Comparison of ENCODE assay signal across 9 cellular contexts in the genomic region with DNA sequence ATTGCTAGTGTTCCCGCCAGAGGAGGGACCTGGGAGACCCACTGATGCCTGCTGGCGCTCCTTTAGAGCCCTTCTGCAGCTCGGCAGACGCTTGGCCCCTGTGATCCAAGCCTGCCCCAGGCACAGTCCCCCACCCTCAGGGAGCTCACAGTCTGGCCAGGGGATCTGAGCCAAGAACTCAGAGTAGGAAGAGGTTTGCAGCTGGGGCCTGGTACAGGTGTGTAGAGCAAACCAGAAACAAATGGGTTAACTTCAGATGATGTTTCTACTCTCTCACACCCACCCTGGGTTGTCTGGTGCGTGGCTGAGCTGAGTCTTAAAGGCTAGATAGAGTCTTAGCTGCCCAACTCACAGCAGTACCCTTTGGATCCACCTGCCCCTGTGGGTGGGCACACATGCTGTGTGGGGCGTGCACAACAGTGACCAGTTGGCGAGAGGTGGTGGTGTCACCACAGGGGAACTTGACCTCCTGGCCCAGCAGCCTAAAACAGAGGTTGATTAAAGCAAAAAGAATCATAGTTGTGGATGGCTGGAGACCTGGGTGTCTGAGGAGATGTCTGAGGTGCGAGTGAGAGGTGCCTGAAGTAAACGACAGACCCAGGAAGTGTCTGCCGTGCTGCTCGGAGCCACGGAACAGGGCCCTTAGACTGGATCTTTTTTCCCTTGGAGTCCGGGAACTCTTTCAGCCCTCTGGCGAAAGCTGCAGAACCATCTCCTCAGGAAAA. TPM values are rescaled to one million over a fixed set of nuclear protein-coding genes. Genes with fewer than 3 reads are reported as not detected.
DNase-seq lines count a peak whose midpoint lies in the region; ATAC-seq, FAIRE-seq and TF ChIP-seq lines count a peak whose summit lies in the region.
"Had no signal": no experiment of that assay in that cellular context is flagged by ENCODE, and none has a peak within 500 bp of the region (broad histone marks: within the 10 kb centered on the region; RNA-seq: fewer than 3 reads in every experiment).

No MANE protein-coding gene starts in this region.

- WGBS in small intestine, 3 donors: 73 to 88% (median 84%) methylated on average over 14 of the region's 14 CpGs

- FAIRE-seq in GM18507 (lab: Jason Lieb, UNC): peak; percentile 29
- FAIRE-seq in kidney (lab: Jason Lieb, UNC): no peak
- FAIRE-seq in small intestine (lab: Jason Lieb, UNC): no peak

- H3K36me3 Mint-ChIP-seq in T-helper 17 cell (ENCODE audit: low read depth): no peaks in the 10 kb centered on the region

- H3K27me3 Mint-ChIP-seq in T-helper 17 cell: no peaks in the 10 kb centered on the region

- no peak for ATAC-seq in T-helper 17 cell
- ATAC-seq in HG03432 (IDR thresholded peaks at IDR 0.05; ENCODE audit: unreplicated experiment): no peak
- ATAC-seq in GM21528 (IDR thresholded peaks at IDR 0.05; ENCODE audit: low FRiP score, unreplicated experiment): no peak

- no peak overlapping the region for H3K27ac ChIP-seq in kidney (ENCODE audit: low read depth in 2 of 2, low read length in 2 of 2)
- peak overlapping the region; percentile 30 to 75 for H3K27ac ChIP-seq in small intestine (ENCODE audit: low read depth in 1 of 2, low read length in 1 of 2)
- H3K27ac ChIP-seq: SJCRH30 had no signal

- H3K27ac Mint-ChIP-seq in T-helper 17 cell: peak overlapping the region; percentile 87

- H3K4me3 ChIP-seq in kidney (ENCODE audit: low read length in 2 of 2) (no peak overlapping the region), small intestine (ENCODE audit: low read depth in 1 of 2, low read length in 2 of 2) (no peak overlapping the region)
- H3K4me3 ChIP-seq: SJCRH30 had no signal

- peaks cover 24% of the 10 kb centered on the region for H3K4me1 Mint-ChIP-seq in T-helper 17 cell

- H3K9me3 ChIP-seq in T-helper 17 cell (ENCODE audit: control insufficient read depth, low read length, poor library complexity, severe bottlenecking): no peaks in the 10 kb centered on the region
- no peaks in the 10 kb centered on the region for H3K9me3 ChIP-seq in kidney (ENCODE audit: control insufficient read depth in 1 of 2, low read length in 2 of 2)
- no peaks in the 10 kb centered on the region for H3K9me3 ChIP-seq in small intestine (ENCODE audit: control insufficient read depth, low read depth)
- H3K9me3 ChIP-seq: SJCRH30 had no signal

- peaks cover 0 to 11% of the 10 kb centered on the region in 2 donors for H3K4me1 ChIP-seq in kidney (ENCODE audit: control insufficient read depth in 1 of 2, insufficient read depth in 1 of 2, low read depth in 1 of 2, low read length in 2 of 2)
- H3K4me1 ChIP-seq in small intestine (ENCODE audit: control insufficient read depth in 2 of 2, insufficient read depth in 1 of 2, low read depth in 1 of 2, low read length in 1 of 2): no peaks in the 10 kb centered on the region
- H3K4me1 ChIP-seq: SJCRH30 had no signal

- H3K27me3 ChIP-seq in small intestine (ENCODE audit: control insufficient read depth in 2 of 2, insufficient read depth in 2 of 2, low read length in 2 of 2): no peaks in the 10 kb centered on the region
- H3K27me3 ChIP-seq: SJCRH30 had no signal

- no peak overlapping the region for H3K4me3 Mint-ChIP-seq in T-helper 17 cell

- peak overlapping the region in 1 of 2 donors; percentile 26 for H3K9ac ChIP-seq in kidney (ENCODE audit: low read length in 2 of 2)

- no peak for TF ChIP-seq CTCF in kidney (IDR thresholded peaks at IDR 0.05; ENCODE audit: borderline replicate concordance, extremely low read depth, insufficient read depth)

- DNase-seq in GM18507 (ENCODE audit: extremely low spot score, insufficient read length, low read depth) (no peak), T-helper 17 cell (no peak), kidney (peak; percentile 53), small intestine (no peak), NCI-H2029 treated with DMSO at 0.1 percent for 48 hours (lab: John Stamatoyannopoulos, UW) (no peak), D341Med (ENCODE audit: low spot score) (no peak)
- DNase-seq: SJCRH30 had no signal

- H3K36me3 ChIP-seq in kidney (ENCODE audit: control insufficient read depth in 1 of 2, insufficient read depth in 2 of 2, low read length in 2 of 2): no peaks in the 10 kb centered on the region
- no peaks in the 10 kb centered on the region for H3K36me3 ChIP-seq in small intestine (ENCODE audit: control insufficient read depth in 2 of 2, insufficient read depth in 2 of 2, low read length in 2 of 2)
- H3K36me3 ChIP-seq: SJCRH30 had no signal

- intact Hi-C loops in kidney (cut with DNase I): no loop called here

RNA-seq across cellular contexts. Expression of gene SRGN, which starts 31.2 kb away (rescaled TPM):
- total RNA-seq in T-helper 17 cell (100 to 1,000 TPM; 382 to 467 TPM), kidney (130 TPM)
- polyA plus RNA-seq in kidney (ENCODE audit: insufficient read depth, low read depth, low replicate concordance) (65.7 TPM), small intestine (100 to 1,000 TPM in 1 of 3 donors, 10 to 100 TPM in 1, 1 to 10 TPM in 1; 8.1 to 155 (median 25.4) TPM)

Comparison
In these comparisons a context has a peak if more than half of its experiments do, and no peak if none do; other contexts are left out.
1. H3K27ac ChIP-seq: peak in small intestine (2 of 2); none in kidney (0 of 2).